Comparison of ENCODE assay signal across 8 cellular contexts in genomic region chr20:38873050-38873581, GRCh38. TPM values are rescaled to one million over a fixed set of nuclear protein-coding genes. Genes with fewer than 3 reads are reported as not detected.
A peak's percentile ranks its signal among the peaks of the same experiment; 100 is the strongest.
DNase-seq lines count a peak whose midpoint lies in the region; ATAC-seq, FAIRE-seq and TF ChIP-seq lines count a peak whose summit lies in the region.

No MANE protein-coding gene starts in this region.

- no peak for FAIRE-seq in HTR-8/SVneo (lab: Jason Lieb, UNC)

- intact Hi-C loops in left ventricle myocardium superior (cut with micrococcal nuclease), result loop anchor here (10.0 kb wide), 1 partner anchor 48 kb away; no protein-coding TSS in a partner anchor

- H3K27ac ChIP-seq in gastroesophageal sphincter, result no peak overlapping the region
- H3K27ac ChIP-seq in temporal lobe (ENCODE audit: low read depth, low read length), result peak overlapping the region; percentile 96

- TF ChIP-seq EP300 in gastroesophageal sphincter (IDR thresholded peaks at IDR 0.05), result no peak

- TF ChIP-seq CTCF in gastroesophageal sphincter (IDR thresholded peaks at IDR 0.05), result no peak

- H3K27me3 ChIP-seq in gastroesophageal sphincter, result peaks cover 70% of the 10 kb centered on the region

- TF ChIP-seq POLR2A in GM18526 (IDR thresholded peaks at IDR 0.05; ENCODE audit: extremely low read depth, insufficient read length) (peak; percentile 55), gastroesophageal sphincter (IDR thresholded peaks at IDR 0.05) (no peak)

- peaks cover 0 to 11% (median 0%) of the 10 kb centered on the region in 3 donors for H3K9me3 ChIP-seq in gastroesophageal sphincter

- peak; percentile 90 for DNase-seq in activated CD4-positive, alpha-beta T cell treated with anti-CD3 and anti-CD28 coated beads for 48 hours
- DNase-seq in NCI-H187 treated with DMSO at 0.1 percent for 48 hours (lab: John Stamatoyannopoulos, UW) (no peak), left ventricle myocardium superior (no peak), HTR-8/SVneo (ENCODE audit: insufficient read length, low spot score) (no peak)

- peak; percentile 48 for ATAC-seq in HG03039 (IDR thresholded peaks at IDR 0.05; ENCODE audit: unreplicated experiment)
- ATAC-seq in gastroesophageal sphincter, result peak; percentile 22
- no peak for ATAC-seq in left ventricle myocardium superior

- WGBS in gastroesophageal sphincter (ENCODE audit: low coverage in 1 of 2), 2 donors, result 50% methylated on average over 7 of the region's 12 CpGs; no CpG with 5 or more reads in 1 of the 2 donors

- no peaks in the 10 kb centered on the region for H3K36me3 ChIP-seq in gastroesophageal sphincter

- no peaks in the 10 kb centered on the region for H3K4me1 ChIP-seq in gastroesophageal sphincter

- no peak overlapping the region for H3K4me3 ChIP-seq in gastroesophageal sphincter

RNA-seq across cellular contexts. Expression of gene FAM83D, which starts 53.1 kb away (rescaled TPM):
- 100 to 1,000 TPM in 3 of 4 donors, 10 to 100 TPM in 1; 62.7 to 240 (median 158) TPM for total RNA-seq in gastroesophageal sphincter
- total RNA-seq in temporal lobe, result 2.0 TPM
- total RNA-seq in left ventricle myocardium superior, result 0.20 TPM

Comparison
In these comparisons a context has a peak if more than half of its experiments do, and no peak if none do; other contexts are left out.
1. RNA of gene FAM83D, which starts 53.1 kb away (total RNA-seq): 62.7 to 240 TPM in gastroesophageal sphincter; 2.0 TPM in temporal lobe (single experiment) and 0.20 TPM in left ventricle myocardium superior (single experiment); every median in the first group is over 10 times any median in the second.